1 cellular context compared by ENCODE assay signal in the genomic region with DNA sequence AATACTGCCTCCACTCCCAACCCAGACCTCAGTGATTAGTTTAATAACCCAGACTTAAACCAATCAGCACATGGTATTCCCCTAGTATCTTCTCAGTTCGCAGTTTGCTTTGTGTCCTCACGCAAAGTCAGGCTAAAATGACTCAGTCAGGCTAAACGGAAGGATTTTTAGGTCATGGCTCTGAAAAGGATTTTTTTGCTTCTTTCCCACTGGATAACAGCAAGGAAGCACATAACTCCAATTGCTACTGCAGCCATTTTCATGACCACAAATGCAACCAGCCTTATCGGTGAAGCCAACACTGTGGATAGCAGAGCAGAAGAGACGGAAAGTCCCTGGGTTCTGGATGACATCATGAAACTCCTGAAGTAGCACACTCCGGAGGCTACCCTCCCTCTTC.
TF ChIP-seq lines count a peak whose summit lies in the region.

No MANE protein-coding gene starts in this region.

TF ChIP-seq in IMR-90, 13 proteins besides CTCF, POLR2A, EP300 and RAD21 (continued from another document):
- TF ChIP-seq, protein P1, sequence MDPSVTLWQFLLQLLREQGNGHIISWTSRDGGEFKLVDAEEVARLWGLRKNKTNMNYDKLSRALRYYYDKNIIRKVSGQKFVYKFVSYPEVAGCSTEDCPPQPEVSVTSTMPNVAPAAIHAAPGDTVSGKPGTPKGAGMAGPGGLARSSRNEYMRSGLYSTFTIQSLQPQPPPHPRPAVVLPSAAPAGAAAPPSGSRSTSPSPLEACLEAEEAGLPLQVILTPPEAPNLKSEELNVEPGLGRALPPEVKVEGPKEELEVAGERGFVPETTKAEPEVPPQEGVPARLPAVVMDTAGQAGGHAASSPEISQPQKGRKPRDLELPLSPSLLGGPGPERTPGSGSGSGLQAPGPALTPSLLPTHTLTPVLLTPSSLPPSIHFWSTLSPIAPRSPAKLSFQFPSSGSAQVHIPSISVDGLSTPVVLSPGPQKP (IDR thresholded peaks at IDR 0.05; ENCODE audit: borderline replicate concordance, low read depth, low read length), result no peak
- TF ChIP-seq CHD1 (IDR thresholded peaks at IDR 0.05; ENCODE audit: low read depth, low read length) (no peak), MAZ (IDR thresholded peaks at IDR 0.05; ENCODE audit: borderline replicate concordance, low read depth, low read length) (no peak), NFE2L2 (IDR thresholded peaks at IDR 0.05; ENCODE audit: low read depth, low read length) (no peak), MAFK (IDR thresholded peaks at IDR 0.05; ENCODE audit: low read depth, low read length) (no peak)
